In the genomic region with DNA sequence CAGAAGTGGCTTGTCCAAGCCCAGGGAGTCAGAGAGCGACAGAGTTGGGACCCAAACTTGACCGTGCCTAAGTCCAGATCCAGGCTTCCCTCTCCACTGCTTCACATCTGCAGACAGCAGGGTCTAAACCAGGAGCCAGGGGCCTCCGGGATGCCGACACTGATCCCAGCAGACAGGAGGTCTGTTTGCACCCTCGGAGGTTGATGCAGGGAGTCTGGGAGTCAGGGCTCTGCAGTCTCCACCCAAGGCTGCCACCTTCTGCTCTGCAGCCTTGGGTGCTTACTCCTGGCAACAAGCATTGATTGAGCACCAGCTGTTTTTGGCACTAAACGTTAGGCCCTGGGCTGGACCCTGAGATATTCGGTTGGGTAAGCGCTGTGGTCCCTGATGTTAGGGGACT, we compare ENCODE assay signal across 20 cellular contexts. TPM values are rescaled to one million over a fixed set of nuclear protein-coding genes. Genes with fewer than 3 reads are reported as not detected.
DNase-seq lines count a peak whose midpoint lies in the region; ATAC-seq and TF ChIP-seq lines count a peak whose summit lies in the region.
"Had no signal": no experiment of that assay in that cellular context is flagged by ENCODE, and none has a peak within 500 bp of the region (broad histone marks: within the 10 kb centered on the region; RNA-seq: fewer than 3 reads in every experiment).

No MANE protein-coding gene starts in this region.

- no peak for ATAC-seq in activated CD4-positive, CD25-positive, alpha-beta regulatory T cell treated with anti-CD3 and anti-CD28 coated beads, Interleukin-2, amount 50 U/mL, for 24 hours
- ATAC-seq in Panc1 (no peak), gastroesophageal sphincter (no peak)
- ATAC-seq: activated T-cell treated with anti-CD3 and anti-CD28 coated beads, Interleukin-2, amount 50 U/mL, for 4 hours; T-cell had no signal

- peak; percentile 3 for DNase-seq in activated CD4-positive, CD25-positive, alpha-beta regulatory T cell treated with anti-CD3 and anti-CD28 coated beads, Interleukin-2, amount 50 U/mL, for 72 hours
- no peak for DNase-seq in Panc1 (ENCODE audit: low read depth, low spot score)
- DNase-seq in substantia nigra (lab: John Stamatoyannopoulos, UW) = no peak
- no peak for DNase-seq in NCI-H2107 (lab: John Stamatoyannopoulos, UW)
- DNase-seq in ACHN = no peak
- no peak for DNase-seq in NK-92 (lab: John Stamatoyannopoulos, UW; ENCODE audit: unreplicated experiment)
- DNase-seq: 8988T; activated CD4-positive, alpha-beta T cell treated with anti-CD3 and anti-CD28 coated beads, Interleukin-2, amount 50 U/mL, for 4 hours; activated T-cell treated with anti-CD3 and anti-CD28 coated beads, Interleukin-2, amount 50 U/mL, for 4 hours; DND-41; H7; NCI-H524; SHP77; transverse colon had no signal

- H3K4me3 ChIP-seq in Panc1 (ENCODE audit: low read depth in 2 of 2, low read length in 2 of 2) (no peak overlapping the region), gastroesophageal sphincter (no peak overlapping the region)
- H3K4me3 ChIP-seq: lung, right lobe of liver, transverse colon had no signal

- H3K36me3 ChIP-seq in Panc1 (ENCODE audit: control insufficient read depth, insufficient read depth, low read length) (no peaks in the 10 kb centered on the region; the same call in 1 of the 2 replicates), gastroesophageal sphincter (no peaks in the 10 kb centered on the region)
- H3K36me3 ChIP-seq: right lobe of liver, transverse colon had no signal

- in situ Hi-C loops in Panc1 (cut with HindIII; ENCODE audit: low pct_unique_long_range_greater_than_20kb, low sequenced_read_pairs) (no loop called here), ACHN (cut with HindIII; ENCODE audit: low pct_ligation_motif_present, low pct_unique_long_range_greater_than_20kb, low sequenced_read_pairs) (no loop called here)

- no peak for TF ChIP-seq POLR2A in gastroesophageal sphincter (IDR thresholded peaks at IDR 0.05)

- intact Hi-C loops in Panc1 (cut with micrococcal nuclease; ENCODE audit: unreplicated experiment) = no loop called here

- H3K27me3 ChIP-seq in Panc1 (ENCODE audit: control insufficient read depth, insufficient read depth, low read length) (no peaks in the 10 kb centered on the region), gastroesophageal sphincter (peaks cover 34% of the 10 kb centered on the region)
- H3K27me3 ChIP-seq: right lobe of liver had no signal

- no peak for TF ChIP-seq EP300 in gastroesophageal sphincter (IDR thresholded peaks at IDR 0.05)

- peaks cover 5% of the 10 kb centered on the region; the same call in 1 of the 2 replicates for H3K9me3 ChIP-seq in Panc1 (ENCODE audit: control insufficient read depth, insufficient read depth, low read depth, low read length)
- H3K9me3 ChIP-seq in gastroesophageal sphincter = no peaks in the 10 kb centered on the region
- H3K9me3 ChIP-seq: right lobe of liver, transverse colon had no signal

- no TSS peak for BruUV-seq in Panc1 (replicated peaks; lab: Mats Ljungman, UMichigan)

- peaks cover 23% of the 10 kb centered on the region for H3K4me1 ChIP-seq in Panc1 (ENCODE audit: control insufficient read depth, insufficient read depth, low read length)
- peaks cover 0 to 19% (median 0%) of the 10 kb centered on the region in 3 donors for H3K4me1 ChIP-seq in gastroesophageal sphincter
- H3K4me1 ChIP-seq: right lobe of liver, transverse colon had no signal

- POLR2A ChIA-PET in Panc1 (lab: Charles Lee) = no interaction called here

- TF ChIP-seq CTCF in Panc1 (IDR thresholded peaks at IDR 0.05) (no peak), gastroesophageal sphincter (IDR thresholded peaks at IDR 0.05) (no peak)

- WGBS in gastroesophageal sphincter (ENCODE audit: low coverage in 1 of 2), 2 donors = 72 to 83% methylated on average over 4 of the region's 8 CpGs

- H3K27ac ChIP-seq in Panc1 (ENCODE audit: low read length) = 0 out of 2 replicates have a peak overlapping the region, but pooled peaks have one; percentile 3
- H3K27ac ChIP-seq in gastroesophageal sphincter = peak overlapping the region in 3 of 4 donors; percentile 65 to 80 (median 76)
- H3K27ac ChIP-seq in substantia nigra (ENCODE audit: low read depth, low read length, poor library complexity, severe bottlenecking) = peak overlapping the region; percentile 64
- H3K27ac ChIP-seq: right lobe of liver had no signal

- CTCF ChIA-PET in Panc1 (lab: Charles Lee) = no interaction called here

RNA-seq across cellular contexts. Expression of a gene that starts 21.0 kb away (rescaled TPM):
- 39.0 TPM for total RNA-seq in Panc1 (2021; ENCODE audit: unreplicated experiment)
- 71.7 TPM for polyA plus RNA-seq in Panc1 (2012; ENCODE audit: insufficient read length)
- total RNA-seq in gastroesophageal sphincter = 1 to 10 TPM in 2 of 4 donors, under 1 TPM in 2; 0.42 to 3.7 (median 1.3) TPM
- total RNA-seq: M059J had no signal

Comparison
In these comparisons a context has a peak if more than half of its experiments do, and no peak if none do; other contexts are left out.
1. H3K27ac ChIP-seq: peak in every context shown above with its lines; median percentile 76 in gastroesophageal sphincter; 64 in substantia nigra; 3 in Panc1.